ENCODE assay signal across 21 cellular contexts in the genomic region with DNA sequence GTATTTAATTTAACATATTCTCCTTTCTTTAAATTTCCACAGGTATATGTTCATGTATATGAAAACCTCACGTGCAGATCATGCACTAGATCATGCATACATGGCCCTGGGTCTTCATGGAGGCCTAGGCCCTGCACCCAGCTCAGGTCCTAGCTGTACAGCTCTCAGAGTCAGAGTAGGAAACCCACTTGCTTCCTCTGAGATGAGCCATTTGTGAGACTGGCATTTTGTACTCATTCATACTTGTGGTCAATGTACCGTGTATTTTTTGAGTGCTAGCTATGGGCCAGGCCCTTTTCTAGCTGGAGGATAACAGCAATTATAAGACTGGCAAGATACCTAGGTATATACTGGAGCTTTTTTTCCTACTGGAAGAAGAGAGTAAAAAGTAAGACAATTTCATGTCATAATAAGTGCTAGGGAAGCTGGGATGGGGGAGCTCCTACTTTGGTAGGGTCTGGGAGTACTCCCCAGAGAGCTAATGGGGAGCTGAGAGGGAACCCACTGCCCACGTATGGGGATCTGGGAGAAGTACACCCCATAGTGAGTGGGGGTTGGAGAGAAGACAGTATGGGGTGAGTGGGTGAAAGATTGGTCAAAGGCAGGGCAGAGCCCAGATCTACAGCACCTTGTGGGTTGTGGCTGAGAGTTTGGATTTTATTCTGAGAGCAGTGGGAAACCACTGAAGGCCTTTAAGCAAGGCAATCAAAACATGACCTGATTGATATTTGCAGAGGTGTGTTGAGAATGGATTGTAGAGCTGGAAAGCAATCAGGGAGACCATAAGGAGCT.
"Had no signal": no experiment of that assay in that cellular context is flagged by ENCODE, and none has a peak within 500 bp of the region (broad histone marks: within the 10 kb centered on the region; RNA-seq: fewer than 3 reads in every experiment).

No MANE protein-coding gene starts in this region.

- H3K4me3 Mint-ChIP-seq: activated B cell treated with CpG ODN at 0.5 μM for 24 hours; activated CD4-positive, alpha-beta memory T cell treated with anti-CD3 and anti-CD28 coated beads for 36 hours; activated naive CD4-positive, alpha-beta T cell treated with anti-CD3 and anti-CD28 coated beads, Interleukin-2, amount 50 U/mL, for 24 hours; nephron progenitor cell; stimulated activated naive CD8-positive, alpha-beta T cell treated with anti-CD3 and anti-CD28 coated beads, Interleukin-15, Interleukin-2, amounts not matched to agents 100 ng/mL and 50 ng/mL, for 24 hours had no signal

- H3K36me3 Mint-ChIP-seq: activated CD4-positive, alpha-beta memory T cell treated with anti-CD3 and anti-CD28 coated beads for 36 hours had no signal

- H3K27ac Mint-ChIP-seq: activated B cell treated with CpG ODN at 0.5 μM for 24 hours; activated CD4-positive, alpha-beta memory T cell treated with anti-CD3 and anti-CD28 coated beads for 36 hours; activated naive CD4-positive, alpha-beta T cell treated with anti-CD3 and anti-CD28 coated beads, Interleukin-2, amount 50 U/mL, for 24 hours; nephron progenitor cell; stimulated activated naive CD8-positive, alpha-beta T cell treated with anti-CD3 and anti-CD28 coated beads, Interleukin-15, Interleukin-2, amounts not matched to agents 100 ng/mL and 50 ng/mL, for 24 hours had no signal

- H3K36me3 ChIP-seq: adrenal gland, gastrocnemius medialis, heart left ventricle, left ventricle myocardium inferior, suprapubic skin, transverse colon, uterus had no signal

- H3K9me3 Mint-ChIP-seq: activated B cell treated with CpG ODN at 0.5 μM for 24 hours; activated CD4-positive, alpha-beta memory T cell treated with anti-CD3 and anti-CD28 coated beads for 36 hours; activated naive CD4-positive, alpha-beta T cell treated with anti-CD3 and anti-CD28 coated beads, Interleukin-2, amount 50 U/mL, for 24 hours; nephron progenitor cell; stimulated activated naive CD8-positive, alpha-beta T cell treated with anti-CD3 and anti-CD28 coated beads, Interleukin-15, Interleukin-2, amounts not matched to agents 100 ng/mL and 50 ng/mL, for 24 hours had no signal

- H3K4me1 Mint-ChIP-seq: activated B cell treated with CpG ODN at 0.5 μM for 24 hours; activated naive CD4-positive, alpha-beta T cell treated with anti-CD3 and anti-CD28 coated beads, Interleukin-2, amount 50 U/mL, for 24 hours; nephron progenitor cell had no signal

- H3K9me3 ChIP-seq: adrenal gland, gastrocnemius medialis, heart left ventricle, left ventricle myocardium inferior, suprapubic skin, transverse colon, uterus had no signal

- H3K4me1 ChIP-seq: adrenal gland, suprapubic skin, transverse colon, uterus had no signal

- H3K27me3 Mint-ChIP-seq: activated B cell treated with CpG ODN at 0.5 μM for 24 hours; activated CD4-positive, alpha-beta memory T cell treated with anti-CD3 and anti-CD28 coated beads for 36 hours; activated naive CD4-positive, alpha-beta T cell treated with anti-CD3 and anti-CD28 coated beads, Interleukin-2, amount 50 U/mL, for 24 hours; stimulated activated naive CD8-positive, alpha-beta T cell treated with anti-CD3 and anti-CD28 coated beads, Interleukin-15, Interleukin-2, amounts not matched to agents 100 ng/mL and 50 ng/mL, for 24 hours had no signal

- DNase-seq: activated B cell treated with CpG ODN at 0.5 μM for 24 hours; activated CD4-positive, alpha-beta memory T cell treated with anti-CD3 and anti-CD28 coated beads for 36 hours; activated CD4-positive, alpha-beta T cell treated with anti-CD3 and anti-CD28 coated beads for 4 hours; activated effector memory CD4-positive, alpha-beta T cell treated with Interleukin-2 at 50 U/mL for 16 hours; activated T-cell treated with anti-CD3 and anti-CD28 coated beads, Interleukin-2, amount 50 U/mL, for 1 hour; adrenal gland; cerebellar nuclear complex; cortex of kidney; gastrocnemius medialis; heart left ventricle; kidney; left ventricle myocardium inferior; nephron progenitor cell; occipital lobe; posterior cingulate gyrus; T-helper 9 cell; transverse colon; uterus had no signal

- H3K27ac ChIP-seq: adrenal gland, gastrocnemius medialis, heart left ventricle, left ventricle myocardium inferior, suprapubic skin, transverse colon, uterus had no signal

- ATAC-seq: gastrocnemius medialis, heart left ventricle had no signal

- H3K27me3 ChIP-seq: adrenal gland, gastrocnemius medialis, heart left ventricle, suprapubic skin, transverse colon, uterus had no signal

- H3K4me3 ChIP-seq: adrenal gland, gastrocnemius medialis, heart left ventricle, left ventricle myocardium inferior, suprapubic skin, transverse colon, uterus had no signal
